In the genomic region with DNA sequence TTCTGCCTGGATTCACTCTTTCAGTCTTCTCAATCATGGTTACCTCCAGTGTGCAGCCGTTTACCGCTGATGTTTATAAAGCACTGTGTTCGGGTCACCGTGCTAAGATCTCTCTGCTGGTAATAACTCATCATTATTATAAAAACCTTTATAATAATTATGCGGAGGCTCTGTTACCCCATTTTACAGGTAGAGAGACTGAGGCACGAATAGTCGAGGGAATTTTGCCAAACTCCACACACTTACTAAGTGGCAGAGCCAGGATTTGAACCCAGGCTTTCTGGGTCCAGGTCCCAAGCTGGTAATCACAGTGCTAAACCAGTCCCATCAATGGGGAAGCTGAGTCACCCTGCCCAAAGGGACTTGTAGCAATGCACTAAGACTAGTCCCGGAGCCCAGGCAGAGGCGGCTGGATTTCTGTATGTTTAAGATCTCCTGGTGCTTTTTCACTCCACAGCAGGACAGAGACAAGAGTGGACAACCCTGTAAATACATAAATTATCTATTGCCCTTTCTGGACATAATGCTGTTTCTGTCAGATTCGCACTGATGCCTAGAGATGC, we compare ENCODE assay signal across 19 cellular contexts. TPM values are rescaled to one million over a fixed set of nuclear protein-coding genes. Genes with fewer than 3 reads are reported as not detected.
DNase-seq lines count a peak whose midpoint lies in the region; ATAC-seq, FAIRE-seq and TF ChIP-seq lines count a peak whose summit lies in the region.
"Had no signal": no experiment of that assay in that cellular context is flagged by ENCODE, and none has a peak within 500 bp of the region (broad histone marks: within the 10 kb centered on the region; RNA-seq: fewer than 3 reads in every experiment).

No MANE protein-coding gene starts in this region.

- peaks cover 3% of the 10 kb centered on the region for H3K9me1 ChIP-seq in K562 (ENCODE audit: control insufficient read depth, insufficient read depth, low read length)

- H3K9me3 ChIP-seq in CD4-positive, alpha-beta T cell (ENCODE audit: control insufficient read depth, low read length) = no peaks in the 10 kb centered on the region
- H3K9me3 ChIP-seq in K562 (replicated peaks; ENCODE audit: control insufficient read depth, insufficient read depth, low read depth, low read length) (no peaks in the 10 kb centered on the region), body of pancreas (no peaks in the 10 kb centered on the region)
- H3K9me3 ChIP-seq: tibial nerve had no signal

- H3K79me2 ChIP-seq in ACC112 (ENCODE audit: control insufficient read depth, insufficient read depth, low read length, unreplicated experiment) = peaks cover 46% of the 10 kb centered on the region
- peaks cover 8% of the 10 kb centered on the region; the same call in 1 of the 3 replicates for H3K79me2 ChIP-seq in K562 (ENCODE audit: control insufficient read depth, insufficient read depth, low read length)

- H3K27me3 ChIP-seq in ACC112 (ENCODE audit: insufficient read depth, low read length) (no peaks in the 10 kb centered on the region), K562 (ENCODE audit: control insufficient read depth in 2 of 2, insufficient read depth in 2 of 2, low read length in 2 of 2) (no peaks in the 10 kb centered on the region), body of pancreas (no peaks in the 10 kb centered on the region)
- H3K27me3 ChIP-seq in CD4-positive, alpha-beta T cell (ENCODE audit: control insufficient read depth, insufficient read depth, low read length) = no peaks in the 10 kb centered on the region
- H3K27me3 ChIP-seq: tibial nerve had no signal

- no TSS peak for BruUV-seq in K562 (replicated peaks; lab: Mats Ljungman, UMichigan)

- H3K36me3 Mint-ChIP-seq in CD4-positive, alpha-beta T cell (ENCODE audit: low read depth) = peaks cover 56% of the 10 kb centered on the region
- H3K36me3 Mint-ChIP-seq in naive thymus-derived CD8-positive, alpha-beta T cell = peaks cover 0 to 9% (median 9%) of the 10 kb centered on the region in 3 donors

- intact Hi-C loops in CD4-positive, alpha-beta T cell (cut with DNase I, micrococcal nuclease) = loop anchor here in 1 of 2 experiments (5.0 kb wide), 1 partner anchor 43 kb away; no protein-coding TSS in a partner anchor
- intact Hi-C loops in K562 (cut with micrococcal nuclease) (loop anchor here (5.0 kb wide), 1 partner anchor 43 kb away; no protein-coding TSS in a partner anchor), body of pancreas (cut with DNase I) (no loop called here)

- ATAC-seq in CD4-positive, alpha-beta T cell (ENCODE audit: poor library complexity) = no peak
- ATAC-seq in K562 (no peak), GM21717 (IDR thresholded peaks at IDR 0.05; ENCODE audit: unreplicated experiment) (no peak), body of pancreas (no peak)
- no peak for ATAC-seq in naive thymus-derived CD8-positive, alpha-beta T cell
- ATAC-seq: PC-3, right cardiac atrium had no signal

- TF ChIP-seq EP300 in K562 (IDR thresholded peaks at IDR 0.05; ENCODE audit: low read length) = no peak

- H3K4me3 Mint-ChIP-seq in CD4-positive, alpha-beta T cell = no peak overlapping the region
- no peak overlapping the region for H3K4me3 Mint-ChIP-seq in naive thymus-derived CD8-positive, alpha-beta T cell
- H3K4me3 Mint-ChIP-seq: activated B cell treated with CpG ODN at 0.5 μM for 24 hours; activated naive CD8-positive, alpha-beta T cell treated with anti-CD3 and anti-CD28 coated beads for 36 hours had no signal

- H3K9ac ChIP-seq in K562 (ENCODE audit: insufficient read depth in 1 of 2, low read depth in 2 of 2, low read length in 2 of 2) = no peak overlapping the region

- peaks cover 73% of the 10 kb centered on the region for H3K4me1 ChIP-seq in ACC112 (ENCODE audit: control insufficient read depth, insufficient read depth, low read length, unreplicated experiment)
- peaks cover 32 to 54% of the 10 kb centered on the region in 2 experiments for H3K4me1 ChIP-seq in K562 (replicated peaks in 1 of 2; ENCODE audit: control insufficient read depth in 2 of 2, insufficient read depth in 2 of 2, low read length in 2 of 2)
- H3K4me1 ChIP-seq in body of pancreas = peaks cover 60% of the 10 kb centered on the region

- H3K4me2 ChIP-seq in K562 (ENCODE audit: insufficient read depth, low read length) = no peak overlapping the region

- peak overlapping the region; percentile 96 for H3K27ac ChIP-seq in ACC112 (ENCODE audit: low read depth, low read length)
- no peak overlapping the region for H3K27ac ChIP-seq in CD4-positive, alpha-beta T cell (ENCODE audit: low read depth, low read length)
- H3K27ac ChIP-seq in K562 (ENCODE audit: extremely low read depth, low read depth, low read length) = no peak overlapping the region
- no peak overlapping the region for H3K27ac ChIP-seq in body of pancreas
- H3K27ac ChIP-seq: tibial nerve had no signal

- no peak for FAIRE-seq in K562 (lab: Jason Lieb, UNC)
- FAIRE-seq: bronchial epithelial cell, GM18507 had no signal

- peaks cover 8% of the 10 kb centered on the region; the same call in 1 of the 2 replicates for H4K20me1 ChIP-seq in K562 (replicated peaks; ENCODE audit: control insufficient read depth, insufficient read depth, low read length)

- TF ChIP-seq POLR2A in K562 (conservative IDR thresholded peaks at IDR 0.05) (no peak), body of pancreas (IDR thresholded peaks at IDR 0.05) (no peak)

- peak overlapping the region; percentile 17 for H3K27ac Mint-ChIP-seq in CD4-positive, alpha-beta T cell
- peak overlapping the region in 6 of 10 donors; percentile 33 to 81 (median 66) for H3K27ac Mint-ChIP-seq in naive thymus-derived CD8-positive, alpha-beta T cell
- H3K27ac Mint-ChIP-seq: activated naive CD8-positive, alpha-beta T cell treated with anti-CD3 and anti-CD28 coated beads for 36 hours had no signal

- POLR2A ChIA-PET in CD4-positive, alpha-beta T cell (lab: Charles Lee) = interaction anchor here (0.6 kb wide), 1 partner anchor 24 kb away, joined by 3 read pairs; no protein-coding TSS in a partner anchor
- POLR2A ChIA-PET in K562 (lab: Yijun Ruan, JAX) = interaction anchor here (0.5 kb wide), 1 partner anchor 411 kb away, joined by 4 read pairs; no protein-coding TSS in a partner anchor
- POLR2A ChIA-PET in naive thymus-derived CD8-positive, alpha-beta T cell (lab: Charles Lee) = interaction anchor here (0.6 kb wide), 1 partner anchor 40 kb away, joined by 3 read pairs; no protein-coding TSS in a partner anchor

- WGBS in K562 (ENCODE audit: insufficient coverage, low coverage, missing lambda C conversion rate) = 87% methylated on average over 10 of the region's 10 CpGs
- WGBS in body of pancreas, 2 donors = 93 to 96% methylated on average over 8 to 10 of the region's 10 CpGs

- no peak for TF ChIP-seq CTCF in CD4-positive, alpha-beta T cell (IDR thresholded peaks at IDR 0.05)
- no peak for TF ChIP-seq CTCF in K562 (IDR thresholded peaks at IDR 0.05 in 2 of 3, conservative IDR thresholded peaks at IDR 0.05 in 1 of 3; ENCODE audit: insufficient read depth in 2 of 3, low read depth in 1 of 3, low read length in 3 of 3)
- no peak for TF ChIP-seq CTCF in body of pancreas (IDR thresholded peaks at IDR 0.05)

- CTCF ChIA-PET in CD4-positive, alpha-beta T cell (lab: Charles Lee) = no interaction called here
- CTCF ChIA-PET in K562 (lab: Yijun Ruan, JAX; ENCODE audit: low intra/inter-chr PET ratio) = no interaction called here

- no peak for TF ChIP-seq RAD21 in K562 (CRISPR knock-in tag; conservative IDR thresholded peaks at IDR 0.05 in 1 of 2, IDR thresholded peaks at IDR 0.05 in 1 of 2)

- H2AFZ ChIP-seq in ACC112 (ENCODE audit: low read length, unreplicated experiment) (no peak overlapping the region), K562 (ENCODE audit: low read depth, low read length) (no peak overlapping the region)

- no peaks in the 10 kb centered on the region for H3K27me3 Mint-ChIP-seq in CD4-positive, alpha-beta T cell
- H3K27me3 Mint-ChIP-seq in naive thymus-derived CD8-positive, alpha-beta T cell = no peaks in the 10 kb centered on the region
- H3K27me3 Mint-ChIP-seq: activated B cell treated with CpG ODN at 0.5 μM for 24 hours; activated naive CD8-positive, alpha-beta T cell treated with anti-CD3 and anti-CD28 coated beads for 36 hours had no signal

- in situ Hi-C loops in K562 (cut with MboI) = no loop called here

- peaks cover 43% of the 10 kb centered on the region for H3K4me1 Mint-ChIP-seq in CD4-positive, alpha-beta T cell (ENCODE audit: low read depth)
- H3K4me1 Mint-ChIP-seq in naive thymus-derived CD8-positive, alpha-beta T cell = peaks cover 32 to 52% (median 49%) of the 10 kb centered on the region in 4 donors

- H3K36me3 ChIP-seq in ACC112 (ENCODE audit: insufficient read depth, low read length) (peaks cover 13% of the 10 kb centered on the region; the same call in 1 of the 2 replicates), K562 (ENCODE audit: control insufficient read depth, insufficient read depth, low read length) (peaks cover 20% of the 10 kb centered on the region; the same call in 1 of the 3 replicates), body of pancreas (replicated peaks in 1 of 2; ENCODE audit: insufficient read depth in 1 of 2, low read depth in 2 of 2) (no peaks in the 10 kb centered on the region)

- DNase-seq in CD4-positive, alpha-beta T cell = no peak
- DNase-seq in K562 (ENCODE audit: extremely low read depth in 1 of 4, low spot score in 3 of 4) (no peak), body of pancreas (no peak), HCEC 1CT (no peak), ureter (ENCODE audit: low spot score) (no peak)
- DNase-seq in naive thymus-derived CD8-positive, alpha-beta T cell = no peak
- DNase-seq: activated B cell treated with CpG ODN at 0.5 μM for 24 hours; activated naive CD8-positive, alpha-beta T cell treated with anti-CD3 and anti-CD28 coated beads for 36 hours; AML-193; EL; NCI-H1694; NCI-H226; PC-3 had no signal

- H3K9me3 Mint-ChIP-seq in CD4-positive, alpha-beta T cell = no peaks in the 10 kb centered on the region
- H3K9me3 Mint-ChIP-seq in naive thymus-derived CD8-positive, alpha-beta T cell = no peaks in the 10 kb centered on the region
- H3K9me3 Mint-ChIP-seq: activated B cell treated with CpG ODN at 0.5 μM for 24 hours; activated naive CD8-positive, alpha-beta T cell treated with anti-CD3 and anti-CD28 coated beads for 36 hours had no signal

- H3K4me3 ChIP-seq in ACC112 (ENCODE audit: low read depth, low read length) (no peak overlapping the region), K562 (no peak overlapping the region), body of pancreas (no peak overlapping the region)
- H3K4me3 ChIP-seq: tibial nerve had no signal

RNA-seq across cellular contexts. Expression of a gene that starts 48.1 kb away (rescaled TPM):
- 10 to 100 TPM; 34.6 to 38.0 TPM for total RNA-seq in CD4-positive, alpha-beta T cell
- total RNA-seq in K562 (2011; cell fraction: chromatin; rRNA removed; ENCODE audit: low replicate concordance) = 70.0 and 111 TPM in 2 replicates
- 56.6 and 62.9 TPM in 2 replicates for total RNA-seq in K562 (2011; cell fraction: nucleolus; rRNA removed)
- 49.5 and 50.1 TPM in 2 replicates for total RNA-seq in K562 (2011; cell fraction: nucleoplasm; rRNA removed)
- total RNA-seq in K562 (2014; rRNA removed) (15.7 and 17.8 TPM in 2 replicates), K562 (2014; rRNA removed; fragmentation: Illumina TruSeq; extraction: Trizol) (19.5 and 22.7 TPM in 2 replicates), K562 (2015; rRNA removed; fragmentation: Illumina TruSeq; extraction: Trizol) (12.5 and 13.6 TPM in 2 replicates), K562 (2021) (24.7 and 27.7 TPM in 2 replicates), body of pancreas (10 to 100 TPM; 12.2 to 14.8 TPM), ureter (23.6 TPM)
- polyA plus RNA-seq in K562 (2011; rRNA removed) (17.1 and 21.6 TPM in 2 replicates), K562 (2014; fragmentation: Illumina TruSeq; extraction: Trizol) (22.9 and 26.1 TPM in 2 replicates), K562 (2014; fragmentation: Nextera tagmentation; extraction: Ambion mirVana) (1 to 10 TPM; 3.0 to 3.3 TPM), K562 (2014; rRNA removed) (13.7 and 16.9 TPM in 2 replicates)
- 18.3 and 24.0 TPM in 2 replicates for polyA plus RNA-seq in K562 (2011; cell fraction: cytosol; rRNA removed)
- polyA plus RNA-seq in K562 (2011; cell fraction: nucleus; rRNA removed) = 28.6 and 33.9 TPM in 2 replicates
- polyA plus RNA-seq in K562 (2012) = 15.0 and 17.4 TPM in 2 replicates
- 24.2 and 30.1 TPM in 2 replicates for polyA minus RNA-seq in K562 (2011; rRNA and poly(A)+ RNA removed)
- 19.8 and 20.9 TPM in 2 replicates for polyA minus RNA-seq in K562 (2011; cell fraction: cytosol; rRNA and poly(A)+ RNA removed)
- 18.7 and 22.3 TPM in 2 replicates for polyA minus RNA-seq in K562 (2011; cell fraction: nucleus; rRNA and poly(A)+ RNA removed)
- total RNA-seq in naive thymus-derived CD8-positive, alpha-beta T cell = 10 to 100 TPM; 15.7 to 16.3 TPM
- 1 to 10 TPM; 5.2 to 8.5 (median 8.2) TPM for polyA plus RNA-seq in naive thymus-derived CD8-positive, alpha-beta T cell
